Comparison of ENCODE assay signal across 19 cellular contexts in the genomic region with DNA sequence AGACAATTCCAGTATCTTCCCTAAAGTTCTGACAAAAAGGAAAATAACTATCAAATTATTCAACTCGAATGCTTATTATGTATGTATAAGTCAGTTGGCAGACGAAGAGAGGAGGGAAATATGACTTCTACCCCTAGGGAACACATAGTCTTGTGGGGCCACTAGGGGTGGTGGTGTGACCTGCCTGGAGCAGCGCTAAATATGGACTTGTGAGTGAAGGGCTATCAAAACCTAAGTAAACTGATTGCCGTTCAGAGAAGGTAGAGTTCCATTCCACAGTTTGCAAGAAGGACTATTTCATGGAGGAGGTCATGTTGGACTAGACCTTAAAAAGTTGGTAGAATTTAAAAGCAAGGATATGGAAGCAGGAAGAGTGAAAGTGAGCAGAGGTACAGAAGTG. TPM values are rescaled to one million over a fixed set of nuclear protein-coding genes. Genes with fewer than 3 reads are reported as not detected.
"Had no signal": no experiment of that assay in that cellular context is flagged by ENCODE, and none has a peak within 500 bp of the region (broad histone marks: within the 10 kb centered on the region; RNA-seq: fewer than 3 reads in every experiment).

No MANE protein-coding gene starts in this region.

RNA-seq across cellular contexts. Expression of a gene that starts 31.1 kb away (rescaled TPM):
- total RNA-seq: colonic mucosa, dermis microvascular lymphatic vessel endothelial cell, endodermal cell, esophagus mucosa, esophagus squamous epithelium, gastrocnemius medialis, heart right ventricle, kidney epithelial cell, left cardiac atrium, left lung, left ventricle myocardium superior, lower leg skin, lower lobe of right lung, lung microvascular endothelial cell, mesenteric fat pad, mesothelial cell of epicardium, mucosa of descending colon, myocyte had no signal

RNA-seq across cellular contexts. Expression of a gene that starts 32.8 kb away (rescaled TPM):
- total RNA-seq: colonic mucosa, dermis microvascular lymphatic vessel endothelial cell, endodermal cell, gastrocnemius medialis, glomerular endothelial cell, heart right ventricle, left cardiac atrium, left lung, left ventricle myocardium superior, lower lobe of right lung, mesenteric fat pad, mesothelial cell of epicardium, mucosa of descending colon, myocyte had no signal

RNA-seq across cellular contexts. Expression of a gene that starts 51.9 kb away (rescaled TPM):
- total RNA-seq: colonic mucosa, dermis microvascular lymphatic vessel endothelial cell, endodermal cell, esophagus mucosa, esophagus squamous epithelium, gastrocnemius medialis, heart right ventricle, left cardiac atrium, left lung, left ventricle myocardium superior, lower lobe of right lung, lung microvascular endothelial cell, mesenteric fat pad, mesothelial cell of epicardium, mucosa of descending colon, myocyte had no signal
